8 cellular contexts compared by ENCODE assay signal in the genomic region with DNA sequence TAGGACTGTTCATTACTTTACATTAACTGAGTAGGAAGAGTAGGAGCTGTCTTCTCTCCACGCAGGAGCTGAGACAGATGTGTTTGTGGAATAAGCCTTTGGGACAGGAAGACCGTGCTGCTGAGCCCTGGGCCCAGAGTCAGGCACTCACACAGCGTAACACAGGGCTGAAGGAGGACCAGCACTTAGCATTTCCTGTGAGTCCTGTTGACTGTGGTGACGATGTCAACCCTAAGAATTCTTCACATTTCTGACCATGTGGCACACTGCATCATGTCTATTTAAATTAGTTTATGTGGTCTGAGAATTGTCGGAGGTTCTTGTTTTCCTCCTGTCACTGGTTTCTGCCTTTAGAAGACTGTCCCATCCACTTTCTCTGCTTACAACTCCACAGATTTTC.
DNase-seq lines count a peak whose midpoint lies in the region; ATAC-seq and TF ChIP-seq lines count a peak whose summit lies in the region.

No MANE protein-coding gene starts in this region.

- DNase-seq in activated CD4-positive, alpha-beta T cell treated with anti-CD3 and anti-CD28 coated beads, Interleukin-2, amount 10 ng/mL, durations not matched to agents 7 days and 5 days: no peak
- DNase-seq in activated CD4-positive, alpha-beta T cell treated with anti-CD3 and anti-CD28 coated beads, Interleukin-2, amount 50 U/mL, for 48 hours: no peak
- DNase-seq in activated naive CD8-positive, alpha-beta T cell treated with anti-CD3 and anti-CD28 coated beads, Interleukin-2, amount 50 U/mL, for 24 hours: no peak
- no peak for DNase-seq in stimulated activated naive B cell treated with anti-CD40 and anti-IgM and Interleukin-4, amounts not matched to agents 10 μg/mL and 1 μg/mL and 100 μg/mL, for 72 hours
- DNase-seq in NCI-H1417 treated with DMSO at 0.1 percent for 48 hours (lab: John Stamatoyannopoulos, UW) (no peak), NCI-H2107 (lab: John Stamatoyannopoulos, UW) (no peak), gastrocnemius medialis (no peak)

- POLR2A ChIA-PET in activated CD4-positive, alpha-beta T cell treated with anti-CD3 and anti-CD28 coated beads, Interleukin-2, amount 10 ng/mL, durations not matched to agents 7 days and 5 days (lab: Charles Lee): no interaction called here

- no peak overlapping the region for H3K4me3 Mint-ChIP-seq in activated CD4-positive, alpha-beta T cell treated with anti-CD3 and anti-CD28 coated beads, Interleukin-2, amount 10 ng/mL, durations not matched to agents 7 days and 5 days
- no peak overlapping the region for H3K4me3 Mint-ChIP-seq in activated naive CD8-positive, alpha-beta T cell treated with anti-CD3 and anti-CD28 coated beads, Interleukin-2, amount 50 U/mL, for 24 hours
- H3K4me3 Mint-ChIP-seq in stimulated activated naive B cell treated with anti-CD40 and anti-IgM and Interleukin-4, amounts not matched to agents 10 μg/mL and 1 μg/mL and 100 μg/mL, for 72 hours: no peak overlapping the region

- peaks cover 63% of the 10 kb centered on the region for H3K4me1 Mint-ChIP-seq in activated CD4-positive, alpha-beta T cell treated with anti-CD3 and anti-CD28 coated beads, Interleukin-2, amount 10 ng/mL, durations not matched to agents 7 days and 5 days
- peaks cover 80% of the 10 kb centered on the region for H3K4me1 Mint-ChIP-seq in activated naive CD8-positive, alpha-beta T cell treated with anti-CD3 and anti-CD28 coated beads, Interleukin-2, amount 50 U/mL, for 24 hours
- H3K4me1 Mint-ChIP-seq in stimulated activated naive B cell treated with anti-CD40 and anti-IgM and Interleukin-4, amounts not matched to agents 10 μg/mL and 1 μg/mL and 100 μg/mL, for 72 hours: peaks cover 60 to 84% of the 10 kb centered on the region in 2 donors

- no peaks in the 10 kb centered on the region for H3K36me3 ChIP-seq in gastrocnemius medialis

- peak overlapping the region; percentile 78 for H3K27ac Mint-ChIP-seq in activated CD4-positive, alpha-beta T cell treated with anti-CD3 and anti-CD28 coated beads, Interleukin-2, amount 10 ng/mL, durations not matched to agents 7 days and 5 days
- peak overlapping the region; percentile 66 for H3K27ac Mint-ChIP-seq in activated naive CD8-positive, alpha-beta T cell treated with anti-CD3 and anti-CD28 coated beads, Interleukin-2, amount 50 U/mL, for 24 hours
- H3K27ac Mint-ChIP-seq in stimulated activated naive B cell treated with anti-CD40 and anti-IgM and Interleukin-4, amounts not matched to agents 10 μg/mL and 1 μg/mL and 100 μg/mL, for 72 hours: peak overlapping the region; percentile 71

- in situ Hi-C loops in gastrocnemius medialis (cut with MboI; ENCODE audit: low sequenced_read_pairs in 4 of 4): loop anchor here in 2 of 4 donors (25.0 kb wide), 2 partner anchors 390 to 610 kb away; no protein-coding TSS in a partner anchor

- peaks cover 66% of the 10 kb centered on the region for H3K36me3 Mint-ChIP-seq in activated CD4-positive, alpha-beta T cell treated with anti-CD3 and anti-CD28 coated beads, Interleukin-2, amount 10 ng/mL, durations not matched to agents 7 days and 5 days (ENCODE audit: low read depth)
- H3K36me3 Mint-ChIP-seq in activated naive CD8-positive, alpha-beta T cell treated with anti-CD3 and anti-CD28 coated beads, Interleukin-2, amount 50 U/mL, for 24 hours (ENCODE audit: low read depth): peaks cover 32% of the 10 kb centered on the region
- H3K36me3 Mint-ChIP-seq in stimulated activated naive B cell treated with anti-CD40 and anti-IgM and Interleukin-4, amounts not matched to agents 10 μg/mL and 1 μg/mL and 100 μg/mL, for 72 hours: peaks cover 13 to 46% of the 10 kb centered on the region in 2 donors

- no peaks in the 10 kb centered on the region for H3K9me3 Mint-ChIP-seq in activated CD4-positive, alpha-beta T cell treated with anti-CD3 and anti-CD28 coated beads, Interleukin-2, amount 10 ng/mL, durations not matched to agents 7 days and 5 days
- H3K9me3 Mint-ChIP-seq in activated naive CD8-positive, alpha-beta T cell treated with anti-CD3 and anti-CD28 coated beads, Interleukin-2, amount 50 U/mL, for 24 hours: no peaks in the 10 kb centered on the region
- no peaks in the 10 kb centered on the region for H3K9me3 Mint-ChIP-seq in stimulated activated naive B cell treated with anti-CD40 and anti-IgM and Interleukin-4, amounts not matched to agents 10 μg/mL and 1 μg/mL and 100 μg/mL, for 72 hours

- H3K4me1 ChIP-seq in gastrocnemius medialis: no peaks in the 10 kb centered on the region

- H3K27ac ChIP-seq in gastrocnemius medialis: no peak overlapping the region

- H3K4me3 ChIP-seq in gastrocnemius medialis: no peak overlapping the region

- TF ChIP-seq CTCF in gastrocnemius medialis (IDR thresholded peaks at IDR 0.05 in 4 of 5, conservative IDR thresholded peaks at IDR 0.05 in 1 of 5): no peak

- intact Hi-C loops in gastrocnemius medialis (cut with DNase I; ENCODE audit: low total_unique reads): no loop called here

- no peaks in the 10 kb centered on the region for H3K9me3 ChIP-seq in gastrocnemius medialis

- no peaks in the 10 kb centered on the region for H3K27me3 Mint-ChIP-seq in activated CD4-positive, alpha-beta T cell treated with anti-CD3 and anti-CD28 coated beads, Interleukin-2, amount 10 ng/mL, durations not matched to agents 7 days and 5 days
- no peaks in the 10 kb centered on the region for H3K27me3 Mint-ChIP-seq in activated naive CD8-positive, alpha-beta T cell treated with anti-CD3 and anti-CD28 coated beads, Interleukin-2, amount 50 U/mL, for 24 hours
- no peaks in the 10 kb centered on the region for H3K27me3 Mint-ChIP-seq in stimulated activated naive B cell treated with anti-CD40 and anti-IgM and Interleukin-4, amounts not matched to agents 10 μg/mL and 1 μg/mL and 100 μg/mL, for 72 hours

- no peaks in the 10 kb centered on the region for H3K27me3 ChIP-seq in gastrocnemius medialis

- CTCF ChIA-PET in activated CD4-positive, alpha-beta T cell treated with anti-CD3 and anti-CD28 coated beads, Interleukin-2, amount 10 ng/mL, durations not matched to agents 7 days and 5 days (lab: Charles Lee): interaction anchor here (0.5 to 1.3 kb wide), 2 partner anchors 14 to 36 kb away, joined by 3 read pairs; no protein-coding TSS in a partner anchor

- no peak for TF ChIP-seq POLR2A in gastrocnemius medialis (IDR thresholded peaks at IDR 0.05)

- ATAC-seq in HG02973 (IDR thresholded peaks at IDR 0.05; ENCODE audit: unreplicated experiment) (peak; percentile 63), gastrocnemius medialis (no peak)
- ATAC-seq in activated naive CD8-positive, alpha-beta T cell treated with anti-CD3 and anti-CD28 coated beads, Interleukin-2, amount 50 U/mL, for 24 hours: peak; percentile 41
- peak; percentile 33 to 50 for ATAC-seq in stimulated activated naive B cell treated with anti-CD40 and anti-IgM and Interleukin-4, amounts not matched to agents 10 μg/mL and 1 μg/mL and 100 μg/mL, for 72 hours (replicated peaks)

Comparison
In these comparisons a context has a peak if more than half of its experiments do, and no peak if none do; other contexts are left out.
1. ATAC-seq: peak in HG02973 (single experiment), activated naive CD8-positive, alpha-beta T cell treated with anti-CD3 and anti-CD28 coated beads, Interleukin-2, amount 50 U/mL, for 24 hours (single experiment) and stimulated activated naive B cell treated with anti-CD40 and anti-IgM and Interleukin-4, amounts not matched to agents 10 μg/mL and 1 μg/mL and 100 μg/mL, for 72 hours (2 of 2); none in gastrocnemius medialis (0 of 2).
2. Peak in every context shown above with its lines, with median percentiles within 50 percentile points of each other: H3K27ac Mint-ChIP-seq.